Comparison of ENCODE assay signal across 8 cellular contexts in genomic region chr2:160405077-160405865, GRCh38.
A peak's percentile ranks its signal among the peaks of the same experiment; 100 is the strongest.
DNase-seq lines count a peak whose midpoint lies in the region; ATAC-seq and TF ChIP-seq lines count a peak whose summit lies in the region.
"Had no signal": no experiment of that assay in that cellular context is flagged by ENCODE, and none has a peak within 500 bp of the region (broad histone marks: within the 10 kb centered on the region; RNA-seq: fewer than 3 reads in every experiment).

No MANE protein-coding gene starts in this region.

- peak overlapping the region; percentile 69 for H3K4me3 ChIP-seq in HUES6 (ENCODE audit: low read depth, low read length)
- H3K4me3 ChIP-seq in skeletal muscle tissue (ENCODE audit: low read length in 3 of 3) = peak overlapping the region; percentile 14 to 85 (median 74)

- H3K27me3 Mint-ChIP-seq in WTC11 (ENCODE audit: low read depth) = peaks cover 44% of the 10 kb centered on the region

- CTCF ChIA-PET in WTC11 (lab: Charles Lee) = interaction anchor here (1.1 to 2.8 kb wide), 2 partner anchors 24 to 135 kb away, joined by 3 to 11 read pairs; no protein-coding TSS in a partner anchor

- peak; percentile 34 for ATAC-seq in WTC11
- no peak for ATAC-seq in foreskin keratinocyte
- ATAC-seq in GM21576 (IDR thresholded peaks at IDR 0.05; ENCODE audit: unreplicated experiment) = no peak
- ATAC-seq in HG02678 (IDR thresholded peaks at IDR 0.05; ENCODE audit: unreplicated experiment) = no peak

- H3K4me1 ChIP-seq in HUES6 (ENCODE audit: control insufficient read depth, insufficient read depth, low read length) (peaks cover 59% of the 10 kb centered on the region), foreskin keratinocyte (peaks cover 51% of the 10 kb centered on the region), skeletal muscle tissue (ENCODE audit: control insufficient read depth in 3 of 3, insufficient read depth in 3 of 3, low read length in 3 of 3) (peaks cover 6 to 40% (median 23%) of the 10 kb centered on the region in 3 donors)

- H3K9ac ChIP-seq in HUES6 (ENCODE audit: low read length) (no peak overlapping the region), skeletal muscle tissue (ENCODE audit: low read depth in 1 of 3, low read length in 3 of 3) (peak overlapping the region in 1 of 3 donors; percentile 3)

- DNase-seq in WTC11 (ENCODE audit: low spot score) (no peak), foreskin keratinocyte (no peak), caudate nucleus (lab: John Stamatoyannopoulos, UW) (no peak)
- DNase-seq: NCI-H524 had no signal

- H3K27ac Mint-ChIP-seq in WTC11 = no peak overlapping the region

- POLR2A ChIA-PET in WTC11 (lab: Charles Lee) = no interaction called here

- H3K4me3 Mint-ChIP-seq in WTC11 = peak overlapping the region; percentile 85

- no peaks in the 10 kb centered on the region for H3K9me3 Mint-ChIP-seq in WTC11

- H3K27me3 ChIP-seq in HUES6 (ENCODE audit: control insufficient read depth, insufficient read depth, low read length) = peaks cover 35% of the 10 kb centered on the region
- H3K27me3 ChIP-seq in foreskin keratinocyte = no peaks in the 10 kb centered on the region
- H3K27me3 ChIP-seq in skeletal muscle tissue (ENCODE audit: control insufficient read depth in 3 of 3, insufficient read depth in 3 of 3, low read length in 3 of 3) = no peaks in the 10 kb centered on the region

- H3K36me3 ChIP-seq in HUES6 (ENCODE audit: control insufficient read depth, insufficient read depth, low read length) (no peaks in the 10 kb centered on the region), skeletal muscle tissue (ENCODE audit: control insufficient read depth in 3 of 3, insufficient read depth in 3 of 3, low read length in 3 of 3) (no peaks in the 10 kb centered on the region)

- no peak for TF ChIP-seq CTCF in WTC11 (IDR thresholded peaks at IDR 0.05)
- TF ChIP-seq CTCF in foreskin keratinocyte (conservative IDR thresholded peaks at IDR 0.05) = no peak

- H3K4me1 Mint-ChIP-seq in WTC11 = peaks cover 69% of the 10 kb centered on the region

- H3K27ac ChIP-seq in HUES6 (ENCODE audit: low read depth, low read length) (no peak overlapping the region), foreskin keratinocyte (peak overlapping the region; percentile 64), skeletal muscle tissue (ENCODE audit: low read depth, low read length) (no peak overlapping the region), caudate nucleus (ENCODE audit: low read depth, low read length) (no peak overlapping the region)

- no peaks in the 10 kb centered on the region for H3K9me3 ChIP-seq in HUES6 (ENCODE audit: control insufficient read depth, insufficient read depth, low read depth, low read length)
- H3K9me3 ChIP-seq in skeletal muscle tissue (ENCODE audit: control insufficient read depth in 3 of 3, low read length in 3 of 3) = no peaks in the 10 kb centered on the region

- H3K36me3 Mint-ChIP-seq in WTC11 = no peaks in the 10 kb centered on the region

TF ChIP-seq in WTC11, 78 proteins besides CTCF, POLR2A, EP300 and RAD21:
- TF ChIP-seq FOXP4 (CRISPR knock-in tag; IDR thresholded peaks at IDR 0.05) (peak; percentile 48; the same call in 1 of the 2 replicates), ZNF219 (CRISPR knock-in tag; IDR thresholded peaks at IDR 0.05; ENCODE audit: borderline replicate concordance) (no peak)
